In genomic region chr1:227891955-227892871, GRCh38 we compare ENCODE assay signal across 15 cellular contexts. TPM values are rescaled to one million over a fixed set of nuclear protein-coding genes. Genes with fewer than 3 reads are reported as not detected.
A peak's percentile ranks its signal among the peaks of the same experiment; 100 is the strongest.
DNase-seq lines count a peak whose midpoint lies in the region; ATAC-seq and TF ChIP-seq lines count a peak whose summit lies in the region.
"Had no signal": no experiment of that assay in that cellular context is flagged by ENCODE, and none has a peak within 500 bp of the region (broad histone marks: within the 10 kb centered on the region; RNA-seq: fewer than 3 reads in every experiment).

No MANE protein-coding gene starts in this region.

- 70% methylated on average over 16 of the region's 16 CpGs for WGBS in hepatocyte (ENCODE audit: low lambda C conversion rate, missing lambda C conversion rate)

- H2AFZ ChIP-seq in hepatocyte, result peak overlapping the region; percentile 42

- no peak for TF ChIP-seq CTCF in hepatocyte (IDR thresholded peaks at IDR 0.05; ENCODE audit: poor library complexity)

- H3K9me2 ChIP-seq in hepatocyte (replicated peaks; ENCODE audit: insufficient read depth), result no peaks in the 10 kb centered on the region

- peaks cover 45% of the 10 kb centered on the region for H3K4me1 ChIP-seq in SJCRH30
- H3K4me1 ChIP-seq in hepatocyte (ENCODE audit: insufficient read depth), result peaks cover 27% of the 10 kb centered on the region
- H3K4me1 ChIP-seq: A549, psoas muscle had no signal

- intact Hi-C loops in sciatic nerve (cut with DNase I), result no loop called here

- H3K36me3 ChIP-seq in SJCRH30 (no peaks in the 10 kb centered on the region), hepatocyte (replicated peaks; ENCODE audit: insufficient read depth, low read depth) (no peaks in the 10 kb centered on the region)
- H3K36me3 ChIP-seq: ascending aorta, thyroid gland had no signal

- H3K27me3 ChIP-seq in SJCRH30 (no peaks in the 10 kb centered on the region), hepatocyte (no peaks in the 10 kb centered on the region)
- H3K27me3 ChIP-seq: thyroid gland had no signal

- no peak for ATAC-seq in sciatic nerve
- ATAC-seq: A549, psoas muscle had no signal

- H3K27ac ChIP-seq in SJCRH30 (peak overlapping the region; percentile 51), hepatocyte (no peak overlapping the region)
- H3K27ac ChIP-seq: A549, ascending aorta, KMS-11, psoas muscle, thyroid gland had no signal

- no peak overlapping the region for H3K4me2 ChIP-seq in hepatocyte
- H3K4me2 ChIP-seq: A549, KMS-11 had no signal

- no peaks in the 10 kb centered on the region for H4K20me1 ChIP-seq in hepatocyte (ENCODE audit: insufficient read depth, poor library complexity, severe bottlenecking)

- DNase-seq in activated CD4-positive, alpha-beta T cell treated with anti-CD3 and anti-CD28 coated beads for 1 hour, result peak; percentile 5
- DNase-seq in activated CD4-positive, alpha-beta T cell treated with anti-CD3 and anti-CD28 coated beads, Interleukin-2, amount 50 U/mL, for 4 hours, result no peak
- peak; percentile 65 to 74 for DNase-seq in SJCRH30
- no peak for DNase-seq in hepatocyte (ENCODE audit: low spot score)
- peak; percentile 58 for DNase-seq in sciatic nerve (ENCODE audit: low spot score)
- DNase-seq in NCI-H1105 treated with DMSO at 0.1 percent for 48 hours (lab: John Stamatoyannopoulos, UW), result no peak
- DNase-seq in epidermal melanocyte (ENCODE audit: insufficient read length, low spot score), result no peak
- no peak for DNase-seq in NCI-H510A treated with DMSO at 0.1 percent for 48 hours (lab: John Stamatoyannopoulos, UW)
- DNase-seq: erythroblast, NCI-H2171 had no signal

- no peaks in the 10 kb centered on the region for H3K79me2 ChIP-seq in hepatocyte

- H3K4me3 ChIP-seq in SJCRH30, result no peak overlapping the region
- H3K4me3 ChIP-seq in hepatocyte, result no peak overlapping the region
- H3K4me3 ChIP-seq: A549, ascending aorta, psoas muscle, thyroid gland had no signal

- no peaks in the 10 kb centered on the region for H3K9me3 ChIP-seq in SJCRH30 (replicated peaks)
- no peaks in the 10 kb centered on the region for H3K9me3 ChIP-seq in hepatocyte (ENCODE audit: low read depth)
- H3K9me3 ChIP-seq: A549, ascending aorta, psoas muscle, thyroid gland had no signal

RNA-seq across cellular contexts. Expression of gene WNT9A, which starts 55.5 kb away (rescaled TPM):
- 0.79 and 1.1 TPM in 2 replicates for total RNA-seq in SJCRH30 (2014; rRNA removed; shearing (Covaris generic))
- total RNA-seq in hepatocyte (1.2 and 2.8 TPM in 2 replicates), sciatic nerve (11.4 TPM)
- 0.40 and 1.5 TPM in 2 replicates for polyA plus RNA-seq in hepatocyte

Comparison
In these comparisons a context has a peak if more than half of its experiments do, and no peak if none do; other contexts are left out.
1. DNase-seq: peak in activated CD4-positive, alpha-beta T cell treated with anti-CD3 and anti-CD28 coated beads for 1 hour (single experiment), SJCRH30 (2 of 2) and sciatic nerve (single experiment); none in activated CD4-positive, alpha-beta T cell treated with anti-CD3 and anti-CD28 coated beads, Interleukin-2, amount 50 U/mL, for 4 hours (0 of 2), hepatocyte (single experiment), NCI-H1105 treated with DMSO at 0.1 percent for 48 hours (single experiment), epidermal melanocyte (single experiment) and NCI-H510A treated with DMSO at 0.1 percent for 48 hours (single experiment).